In genomic region chr7:105204520-105204919, GRCh38 we compare ENCODE assay signal across 22 cellular contexts.
"Had no signal": no experiment of that assay in that cellular context is flagged by ENCODE, and none has a peak within 500 bp of the region (broad histone marks: within the 10 kb centered on the region; RNA-seq: fewer than 3 reads in every experiment).

No MANE protein-coding gene starts in this region.

- H3K27me3 Mint-ChIP-seq: naive thymus-derived CD8-positive, alpha-beta T cell; stimulated activated naive B cell treated with anti-CD40 and anti-IgM and Interleukin-4, amounts not matched to agents 10 μg/mL and 1 μg/mL and 100 μg/mL, for 72 hours had no signal

- H3K9me3 Mint-ChIP-seq: endodermal cell; naive thymus-derived CD8-positive, alpha-beta T cell; stimulated activated naive B cell treated with anti-CD40 and anti-IgM and Interleukin-4, amounts not matched to agents 10 μg/mL and 1 μg/mL and 100 μg/mL, for 72 hours had no signal

- H3K4me3 Mint-ChIP-seq: endodermal cell; stimulated activated naive B cell treated with anti-CD40 and anti-IgM and Interleukin-4, amounts not matched to agents 10 μg/mL and 1 μg/mL and 100 μg/mL, for 72 hours had no signal

- DNase-seq: colonic mucosa; dermis blood vessel endothelial cell; effector CD4-positive, alpha-beta T cell; endodermal cell; erythroblast; foreskin keratinocyte; heart right ventricle; hypothalamus; kidney glomerular epithelial cell; mammary epithelial cell; naive thymus-derived CD8-positive, alpha-beta T cell; stimulated activated CD4-positive, alpha-beta T cell treated with anti-CD3 and anti-CD28 coated beads, Interleukin-2, amount 100 ng/mL, for 24 hours; stimulated activated CD4-positive, alpha-beta T cell treated with anti-CD3 and anti-CD28 coated beads, Interleukin-4, amount 100 ng/mL, for 4 hours; stimulated activated naive B cell treated with anti-CD40 and anti-IgM and Interleukin-4, amounts not matched to agents 10 μg/mL and 1 μg/mL and 100 μg/mL, for 72 hours; testis; upper lobe of right lung had no signal

- H3K27me3 ChIP-seq: colonic mucosa, foreskin keratinocyte, heart right ventricle, neutrophil, testis, tibial nerve, upper lobe of right lung, vagina had no signal

- H3K27ac Mint-ChIP-seq: endodermal cell; stimulated activated naive B cell treated with anti-CD40 and anti-IgM and Interleukin-4, amounts not matched to agents 10 μg/mL and 1 μg/mL and 100 μg/mL, for 72 hours had no signal

- H3K27ac ChIP-seq: colonic mucosa, foreskin keratinocyte, heart right ventricle, skin epidermis, testis, upper lobe of right lung, vagina had no signal

- ATAC-seq: foreskin keratinocyte; heart right ventricle; left lobe of liver; naive thymus-derived CD8-positive, alpha-beta T cell; sciatic nerve; stimulated activated naive B cell treated with anti-CD40 and anti-IgM and Interleukin-4, amounts not matched to agents 10 μg/mL and 1 μg/mL and 100 μg/mL, for 72 hours; upper lobe of right lung had no signal
